Comparison of ENCODE assay signal across 8 cellular contexts in genomic region chr9:121651014-121651294, GRCh38. TPM values are rescaled to one million over a fixed set of nuclear protein-coding genes. Genes with fewer than 3 reads are reported as not detected.
A peak's percentile ranks its signal among the peaks of the same experiment; 100 is the strongest.
DNase-seq lines count a peak whose midpoint lies in the region; ATAC-seq and TF ChIP-seq lines count a peak whose summit lies in the region.
"Had no signal": no experiment of that assay in that cellular context is flagged by ENCODE, and none has a peak within 500 bp of the region (broad histone marks: within the 10 kb centered on the region; RNA-seq: fewer than 3 reads in every experiment).

No MANE protein-coding gene starts in this region.

- no peaks in the 10 kb centered on the region for H3K9me3 Mint-ChIP-seq in HFFc6
- H3K9me3 Mint-ChIP-seq in stimulated activated naive CD8-positive, alpha-beta T cell treated with anti-CD3 and anti-CD28 coated beads, Interleukin-15, amount 100 ng/mL, for 72 hours, result no peaks in the 10 kb centered on the region

- no peak for ATAC-seq in right lobe of liver
- no peak for ATAC-seq in stimulated activated naive CD8-positive, alpha-beta T cell treated with anti-CD3 and anti-CD28 coated beads, Interleukin-15, amount 100 ng/mL, for 72 hours
- ATAC-seq in GM18873 (IDR thresholded peaks at IDR 0.05; ENCODE audit: low FRiP score, unreplicated experiment), result no peak

- H3K36me3 Mint-ChIP-seq in HFFc6 (ENCODE audit: low read depth), result no peaks in the 10 kb centered on the region

- intact Hi-C loops in right lobe of liver (cut with DNase I), result no loop called here

- H3K4me3 ChIP-seq in adipocyte (ENCODE audit: low read length) (peak overlapping the region; percentile 67), right lobe of liver (peak overlapping the region; percentile 45 to 61 (median 58))

- H3K4me1 ChIP-seq in adipocyte (ENCODE audit: control insufficient read depth, insufficient read depth, low read length) (peaks cover 8% of the 10 kb centered on the region), right lobe of liver (peaks cover 0 to 32% (median 13%) of the 10 kb centered on the region in 4 donors)

- no peak for TF ChIP-seq POLR2A in right lobe of liver (IDR thresholded peaks at IDR 0.05)

- peak overlapping the region; percentile 13 to 64 (median 29) for H3K27ac ChIP-seq in right lobe of liver

- WGBS in right lobe of liver (ENCODE audit: insufficient coverage, low coverage, low lambda C conversion rate, missing lambda C conversion rate), result 1% methylated on average over 7 of the region's 9 CpGs

- no peak overlapping the region for H3K27ac Mint-ChIP-seq in HFFc6
- H3K27ac Mint-ChIP-seq in stimulated activated naive CD8-positive, alpha-beta T cell treated with anti-CD3 and anti-CD28 coated beads, Interleukin-15, amount 100 ng/mL, for 72 hours, result no peak overlapping the region

- TF ChIP-seq CTCF in HFFc6 (IDR thresholded peaks at IDR 0.05), result no peak
- no peak for TF ChIP-seq CTCF in right lobe of liver (IDR thresholded peaks at IDR 0.05)

- peaks cover 45% of the 10 kb centered on the region for H3K27me3 ChIP-seq in adipocyte (replicated peaks; ENCODE audit: control insufficient read depth, insufficient read depth, low read length)
- H3K27me3 ChIP-seq in right lobe of liver, result no peaks in the 10 kb centered on the region

- H3K27me3 Mint-ChIP-seq in HFFc6 (ENCODE audit: insufficient read depth), result peaks cover 42% of the 10 kb centered on the region
- peaks cover 82% of the 10 kb centered on the region for H3K27me3 Mint-ChIP-seq in stimulated activated naive CD8-positive, alpha-beta T cell treated with anti-CD3 and anti-CD28 coated beads, Interleukin-15, amount 100 ng/mL, for 72 hours

- H3K36me3 ChIP-seq in adipocyte (ENCODE audit: control insufficient read depth, insufficient read depth, low read length, severe bottlenecking), result no peaks in the 10 kb centered on the region
- H3K36me3 ChIP-seq in right lobe of liver, result no peaks in the 10 kb centered on the region

- peak overlapping the region; percentile 71 for H3K4me3 Mint-ChIP-seq in HFFc6
- peak overlapping the region; percentile 59 to 63 for H3K4me3 Mint-ChIP-seq in stimulated activated naive CD8-positive, alpha-beta T cell treated with anti-CD3 and anti-CD28 coated beads, Interleukin-15, amount 100 ng/mL, for 72 hours

- peaks cover 22% of the 10 kb centered on the region for H3K4me1 Mint-ChIP-seq in HFFc6 (ENCODE audit: low read depth)
- H3K4me1 Mint-ChIP-seq in stimulated activated naive CD8-positive, alpha-beta T cell treated with anti-CD3 and anti-CD28 coated beads, Interleukin-15, amount 100 ng/mL, for 72 hours, result peaks cover 27% of the 10 kb centered on the region

- no peaks in the 10 kb centered on the region for H3K9me3 ChIP-seq in adipocyte (ENCODE audit: control insufficient read depth, low read length)
- no peaks in the 10 kb centered on the region for H3K9me3 ChIP-seq in right lobe of liver

- no peak overlapping the region for H3K9ac ChIP-seq in adipocyte (ENCODE audit: low read length)

- DNase-seq in HFFc6 (no peak), adipocyte (ENCODE audit: low read depth) (no peak), right lobe of liver (no peak), retina (no peak), dermis blood vessel endothelial cell (no peak)
- DNase-seq in stimulated activated naive CD8-positive, alpha-beta T cell treated with anti-CD3 and anti-CD28 coated beads, Interleukin-15, amount 100 ng/mL, for 72 hours, result no peak
- DNase-seq: NCI-H187 treated with DMSO at 0.1 percent for 48 hours had no signal

RNA-seq across cellular contexts. Expression of gene DAB2IP, which starts 0.5 kb away (rescaled TPM):
- total RNA-seq in HFFc6 (2021; fragmentation: NEBNext Ultra II Directional; extraction: Animal tissue kit (Norgen Biotek cat#: 25700)), result 10 to 100 TPM; 23.0 to 28.2 (median 25.7) TPM
- total RNA-seq in right lobe of liver (10 to 100 TPM; 15.1 to 21.6 (median 19.0) TPM), dermis blood vessel endothelial cell (24.3 and 38.4 TPM in 2 replicates)
